In the genomic region with DNA sequence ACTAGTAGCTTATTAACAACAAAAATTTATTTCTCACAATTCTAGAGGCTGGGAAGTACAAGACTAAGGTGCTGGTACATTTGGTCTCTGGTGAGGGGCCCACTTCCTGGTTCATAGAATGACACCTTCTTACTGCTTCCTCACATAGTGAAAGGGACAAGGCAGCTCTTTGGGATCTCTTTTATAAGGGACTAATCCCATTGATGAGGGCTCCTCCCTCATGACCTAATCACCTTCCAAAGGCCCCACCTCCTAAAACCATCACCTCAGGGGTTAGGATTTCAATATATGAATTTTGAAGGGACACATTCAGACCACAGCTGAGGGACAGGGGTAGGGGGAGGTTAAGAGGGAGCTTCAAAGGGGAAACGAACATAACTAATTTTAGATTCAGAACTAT, we compare ENCODE assay signal across 35 cellular contexts.
"Had no signal": no experiment of that assay in that cellular context is flagged by ENCODE, and none has a peak within 500 bp of the region (broad histone marks: within the 10 kb centered on the region; RNA-seq: fewer than 3 reads in every experiment).

No MANE protein-coding gene starts in this region.

- H3K9me3 ChIP-seq: MG63, SJSA1, SK-N-SH had no signal

- H3K27ac Mint-ChIP-seq: activated B cell treated with CpG ODN at 0.5 μM for 24 hours; activated CD4-positive, alpha-beta memory T cell treated with anti-CD3 and anti-CD28 coated beads, Interleukin-2, amount 10 ng/mL, durations not matched to agents 7 days and 5 days; activated naive CD8-positive, alpha-beta T cell treated with anti-CD3 and anti-CD28 coated beads for 36 hours; activated T-cell treated with anti-CD3 and anti-CD28 coated beads, Interleukin-2, amount 50 U/mL, for 72 hours; activated T-helper 17 cell treated with anti-CD3 and anti-CD28 coated beads, Interleukin-2, amount 50 U/mL, for 72 hours; T-helper 1 cell treated with Interleukin-12 subunit alpha and Interleukin-12 subunit beta and Interleukin-4 antibody, amounts not matched to agents 30 μg/mL and 1 μg/mL, for 36 hours; T-helper 2 cell treated with Interferon-gamma antibody and Interleukin-4, amounts not matched to agents 5 μg/mL and 100 μg/mL, for 36 hours had no signal

- H3K27me3 ChIP-seq: brain microvascular endothelial cell, MG63, SJSA1 had no signal

- H3K27me3 Mint-ChIP-seq: activated B cell treated with CpG ODN at 0.5 μM for 24 hours; activated CD4-positive, alpha-beta memory T cell treated with anti-CD3 and anti-CD28 coated beads, Interleukin-2, amount 10 ng/mL, durations not matched to agents 7 days and 5 days; activated naive CD8-positive, alpha-beta T cell treated with anti-CD3 and anti-CD28 coated beads for 36 hours; activated T-helper 17 cell treated with anti-CD3 and anti-CD28 coated beads, Interleukin-2, amount 50 U/mL, for 72 hours had no signal

- H3K4me1 Mint-ChIP-seq: activated B cell treated with CpG ODN at 0.5 μM for 24 hours; activated CD4-positive, alpha-beta memory T cell treated with anti-CD3 and anti-CD28 coated beads, Interleukin-2, amount 10 ng/mL, durations not matched to agents 7 days and 5 days; activated naive CD8-positive, alpha-beta T cell treated with anti-CD3 and anti-CD28 coated beads for 36 hours; activated T-helper 17 cell treated with anti-CD3 and anti-CD28 coated beads, Interleukin-2, amount 50 U/mL, for 72 hours had no signal

- H3K4me3 Mint-ChIP-seq: activated B cell treated with CpG ODN at 0.5 μM for 24 hours; activated CD4-positive, alpha-beta memory T cell treated with anti-CD3 and anti-CD28 coated beads, Interleukin-2, amount 10 ng/mL, durations not matched to agents 7 days and 5 days; activated naive CD8-positive, alpha-beta T cell treated with anti-CD3 and anti-CD28 coated beads for 36 hours; activated T-cell treated with anti-CD3 and anti-CD28 coated beads, Interleukin-2, amount 50 U/mL, for 72 hours; activated T-helper 17 cell treated with anti-CD3 and anti-CD28 coated beads, Interleukin-2, amount 50 U/mL, for 72 hours; T-helper 1 cell treated with Interleukin-12 subunit alpha and Interleukin-12 subunit beta and Interleukin-4 antibody, amounts not matched to agents 30 μg/mL and 1 μg/mL, for 36 hours; T-helper 2 cell treated with Interferon-gamma antibody and Interleukin-4, amounts not matched to agents 5 μg/mL and 100 μg/mL, for 36 hours had no signal

- H3K4me2 ChIP-seq: KMS-11, SK-N-SH had no signal

- ATAC-seq: activated T-cell treated with anti-CD3 and anti-CD28 coated beads, Interleukin-2, amount 50 U/mL, for 72 hours; activated T-helper 17 cell treated with anti-CD3 and anti-CD28 coated beads, Interleukin-2, amount 50 U/mL, for 72 hours; Panc1 had no signal

- FAIRE-seq: TTC549 had no signal

- H3K27ac ChIP-seq: brain microvascular endothelial cell, KMS-11, SJSA1 had no signal

- DNase-seq: activated B cell treated with CpG ODN at 0.5 μM for 24 hours; activated CD4-positive, alpha-beta memory T cell treated with anti-CD3 and anti-CD28 coated beads, Interleukin-2, amount 10 ng/mL, durations not matched to agents 7 days and 5 days; activated CD4-positive, alpha-beta T cell treated with anti-CD3 and anti-CD28 coated beads for 4 hours; activated CD4-positive, alpha-beta T cell treated with anti-CD3 and anti-CD28 coated beads, Interleukin-2, amount 50 U/mL, for 1 hour; activated CD4-positive, CD25-positive, alpha-beta regulatory T cell treated with anti-CD3 and anti-CD28 coated beads, Interleukin-2, amount 50 U/mL, for 72 hours; activated CD8-positive, alpha-beta memory T cell treated with anti-CD3 and anti-CD28 coated beads for 24 hours; activated effector memory CD4-positive, alpha-beta T cell treated with anti-CD3 and anti-CD28 coated beads, Interleukin-2, amount 50 U/mL, for 16 hours; activated naive CD4-positive, alpha-beta T cell; activated naive CD4-positive, alpha-beta T cell treated with anti-CD3 and anti-CD28 coated beads, Interleukin-2, amount 50 U/mL, for 16 hours; activated naive CD8-positive, alpha-beta T cell treated with anti-CD3 and anti-CD28 coated beads for 36 hours; activated T-cell treated with anti-CD3 and anti-CD28 coated beads, Interleukin-2, amount 50 U/mL, for 1 hour; activated T-cell treated with anti-CD3 and anti-CD28 coated beads, Interleukin-2, amount 50 U/mL, for 72 hours; amniotic stem cell; aorta; brain microvascular endothelial cell; central memory CD4-positive, alpha-beta T cell; MG63; NCI-H1048; NCI-H1105 treated with DMSO at 0.1 percent for 48 hours; NCI-H1436; NCI-H1694; NCI-H1930; NCI-H2081 treated with DMSO at 0.1 percent for 48 hours; NCI-H226; NCI-H446 treated with DMSO at 0.1 percent for 48 hours; NCI-H524; SHP77 treated with DMSO at 0.1 percent for 48 hours; SK-N-SH had no signal

- H3K9ac ChIP-seq: KMS-11, SK-N-SH had no signal

- H3K4me3 ChIP-seq: MG63, SJSA1 had no signal

- H3K9me3 Mint-ChIP-seq: activated B cell treated with CpG ODN at 0.5 μM for 24 hours; activated CD4-positive, alpha-beta memory T cell treated with anti-CD3 and anti-CD28 coated beads, Interleukin-2, amount 10 ng/mL, durations not matched to agents 7 days and 5 days; activated naive CD8-positive, alpha-beta T cell treated with anti-CD3 and anti-CD28 coated beads for 36 hours; activated T-cell treated with anti-CD3 and anti-CD28 coated beads, Interleukin-2, amount 50 U/mL, for 72 hours; activated T-helper 17 cell treated with anti-CD3 and anti-CD28 coated beads, Interleukin-2, amount 50 U/mL, for 72 hours; T-helper 1 cell treated with Interleukin-12 subunit alpha and Interleukin-12 subunit beta and Interleukin-4 antibody, amounts not matched to agents 30 μg/mL and 1 μg/mL, for 36 hours; T-helper 2 cell treated with Interferon-gamma antibody and Interleukin-4, amounts not matched to agents 5 μg/mL and 100 μg/mL, for 36 hours had no signal
